Comparison of ENCODE assay signal across 33 cellular contexts in the genomic region with DNA sequence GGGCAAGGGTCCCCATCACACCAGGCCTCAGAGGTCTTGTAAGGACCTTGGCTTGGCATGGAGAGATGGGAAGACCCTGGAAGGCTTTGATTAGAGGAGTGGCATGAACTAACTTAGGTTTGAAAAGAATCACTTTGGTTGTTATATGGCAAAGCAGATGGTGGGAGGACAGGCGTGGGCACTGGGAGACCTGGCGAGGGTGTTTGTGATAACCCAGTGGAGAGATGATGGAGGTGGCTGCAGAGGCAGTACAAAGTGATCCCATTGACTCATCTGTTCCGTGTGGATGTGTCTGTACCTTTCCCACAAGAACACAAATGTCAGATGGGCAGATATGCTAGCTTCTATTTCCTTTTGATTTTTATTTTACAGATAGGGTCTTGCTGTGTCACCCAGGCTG.
"Had no signal": no experiment of that assay in that cellular context is flagged by ENCODE, and none has a peak within 500 bp of the region (broad histone marks: within the 10 kb centered on the region; RNA-seq: fewer than 3 reads in every experiment).

No MANE protein-coding gene starts in this region.

- H3K4me1 Mint-ChIP-seq: activated CD4-positive, alpha-beta memory T cell treated with anti-CD3 and anti-CD28 coated beads, Interleukin-2, amount 10 ng/mL, durations not matched to agents 7 days and 5 days; activated CD8-positive, alpha-beta memory T cell treated with anti-CD3 and anti-CD28 coated beads, Interleukin-2, amount 10 ng/mL, durations not matched to agents 7 days and 5 days; activated naive CD8-positive, alpha-beta T cell treated with anti-CD3 and anti-CD28 coated beads for 36 hours had no signal

- H3K36me3 Mint-ChIP-seq: activated CD8-positive, alpha-beta memory T cell treated with anti-CD3 and anti-CD28 coated beads, Interleukin-2, amount 10 ng/mL, durations not matched to agents 7 days and 5 days; activated naive CD8-positive, alpha-beta T cell treated with anti-CD3 and anti-CD28 coated beads for 36 hours had no signal

- H3K4me1 ChIP-seq: Peyer's patch had no signal

- H3K36me3 ChIP-seq: cardiac muscle cell, MG63, Peyer's patch, WERI-Rb-1 had no signal

- H3K27me3 ChIP-seq: cardiac muscle cell, MG63, Peyer's patch had no signal

- H3K9me3 Mint-ChIP-seq: activated CD4-positive, alpha-beta memory T cell treated with anti-CD3 and anti-CD28 coated beads, Interleukin-2, amount 10 ng/mL, durations not matched to agents 7 days and 5 days had no signal

- H3K9me3 ChIP-seq: MG63, Peyer's patch had no signal

- H3K27ac ChIP-seq: cardiac muscle cell, Peyer's patch, RWPE1, WERI-Rb-1 had no signal

- H3K4me3 ChIP-seq: cardiac muscle cell, K562, MG63, Peyer's patch had no signal

- ATAC-seq: activated CD8-positive, alpha-beta memory T cell treated with anti-CD3 and anti-CD28 coated beads, Interleukin-2, amount 10 ng/mL, durations not matched to agents 7 days and 5 days; K562; Right ventricle myocardium inferior; SK-N-SH treated with all-trans-retinoic acid at 6 μM for 48 hours had no signal

- H3K4me3 Mint-ChIP-seq: activated CD4-positive, alpha-beta memory T cell treated with anti-CD3 and anti-CD28 coated beads, Interleukin-2, amount 10 ng/mL, durations not matched to agents 7 days and 5 days; activated CD8-positive, alpha-beta memory T cell treated with anti-CD3 and anti-CD28 coated beads, Interleukin-2, amount 10 ng/mL, durations not matched to agents 7 days and 5 days; activated naive CD8-positive, alpha-beta T cell treated with anti-CD3 and anti-CD28 coated beads for 36 hours had no signal

- DNase-seq: activated CD4-positive, alpha-beta memory T cell treated with anti-CD3 and anti-CD28 coated beads, Interleukin-2, amount 10 ng/mL, durations not matched to agents 7 days and 5 days; activated CD4-positive, alpha-beta T cell treated with anti-CD3 and anti-CD28 coated beads for 1 hour; activated CD4-positive, alpha-beta T cell treated with anti-CD3 and anti-CD28 coated beads for 48 hours; activated CD4-positive, CD25-positive, alpha-beta regulatory T cell; activated CD8-positive, alpha-beta memory T cell treated with anti-CD3 and anti-CD28 coated beads for 24 hours; activated CD8-positive, alpha-beta memory T cell treated with anti-CD3 and anti-CD28 coated beads, Interleukin-2, amount 10 ng/mL, durations not matched to agents 7 days and 5 days; activated CD8-positive, alpha-beta memory T cell treated with anti-CD3 and anti-CD28 coated beads, Interleukin-2, amount 50 U/mL, for 48 hours; activated effector memory CD4-positive, alpha-beta T cell treated with anti-CD3 and anti-CD28 coated beads, Interleukin-2, amount 50 U/mL, for 16 hours; activated naive CD4-positive, alpha-beta T cell; activated naive CD4-positive, alpha-beta T cell treated with anti-CD3 and anti-CD28 coated beads, Interleukin-2, amount 50 U/mL, for 16 hours; activated naive CD8-positive, alpha-beta T cell treated with anti-CD3 and anti-CD28 coated beads for 36 hours; activated T-cell treated with anti-CD3 and anti-CD28 coated beads, Interleukin-2, amount 50 U/mL, for 48 hours; amniotic stem cell; aorta; MG63; NCI-H1048; NCI-H1105 treated with DMSO at 0.1 percent for 48 hours; NCI-H1436; NCI-H1694; NCI-H1930; NCI-H2081 treated with DMSO at 0.1 percent for 48 hours; NCI-H345; NCI-H524 treated with DMSO at 0.1 percent for 48 hours; Peyer's patch; SIG-M5; T-helper 1 cell; T1000; WERI-Rb-1 had no signal

- H3K27me3 Mint-ChIP-seq: activated CD8-positive, alpha-beta memory T cell treated with anti-CD3 and anti-CD28 coated beads, Interleukin-2, amount 10 ng/mL, durations not matched to agents 7 days and 5 days; activated naive CD8-positive, alpha-beta T cell treated with anti-CD3 and anti-CD28 coated beads for 36 hours had no signal

- H3K27ac Mint-ChIP-seq: activated CD4-positive, alpha-beta memory T cell treated with anti-CD3 and anti-CD28 coated beads, Interleukin-2, amount 10 ng/mL, durations not matched to agents 7 days and 5 days; activated CD8-positive, alpha-beta memory T cell treated with anti-CD3 and anti-CD28 coated beads, Interleukin-2, amount 10 ng/mL, durations not matched to agents 7 days and 5 days; activated naive CD8-positive, alpha-beta T cell treated with anti-CD3 and anti-CD28 coated beads for 36 hours had no signal
